19 cellular contexts compared by ENCODE assay signal in the genomic region with DNA sequence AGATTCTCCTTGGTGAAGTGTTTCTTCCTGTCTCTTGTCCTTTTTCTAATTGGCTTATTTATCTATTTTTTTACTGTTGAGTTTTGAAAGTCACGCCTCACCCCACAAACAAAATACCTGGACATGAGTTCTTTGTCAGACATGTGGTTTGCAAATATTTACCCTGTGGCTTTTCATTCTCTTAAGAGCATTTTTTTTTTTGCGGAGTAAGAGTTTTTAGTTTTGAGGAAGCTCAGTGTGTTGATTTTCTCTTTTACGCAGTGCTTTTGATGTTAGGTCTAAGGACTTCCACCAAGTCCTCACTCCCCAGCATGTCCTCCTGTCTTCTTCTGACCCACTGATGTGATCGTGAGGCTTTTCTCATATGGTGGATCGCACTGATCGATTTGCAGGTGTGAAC. TPM values are rescaled to one million over a fixed set of nuclear protein-coding genes. Genes with fewer than 3 reads are reported as not detected.
DNase-seq lines count a peak whose midpoint lies in the region; ATAC-seq, FAIRE-seq and TF ChIP-seq lines count a peak whose summit lies in the region.
"Had no signal": no experiment of that assay in that cellular context is flagged by ENCODE, and none has a peak within 500 bp of the region (broad histone marks: within the 10 kb centered on the region; RNA-seq: fewer than 3 reads in every experiment).

No MANE protein-coding gene starts in this region.

- H3K36me3 Mint-ChIP-seq in immature natural killer cell, result peaks cover 10 to 18% (median 16%) of the 10 kb centered on the region in 3 donors

- H3K4me1 ChIP-seq in HepG2 (ENCODE audit: insufficient read depth, low read length) (peaks cover 12% of the 10 kb centered on the region), right lobe of liver (no peaks in the 10 kb centered on the region), vagina (no peaks in the 10 kb centered on the region)
- H3K4me1 ChIP-seq: BE2C, Peyer's patch had no signal

- no TSS peak for BruUV-seq in HepG2 (replicated peaks; lab: Mats Ljungman, UMichigan)

- H3K27ac ChIP-seq in HepG2 (ENCODE audit: extremely low read length, insufficient read depth, low read length) (no peak overlapping the region), right lobe of liver (no peak overlapping the region), WERI-Rb-1 (0 out of 2 replicates have a peak overlapping the region, but pooled peaks have one; percentile 12), vagina (no peak overlapping the region)
- H3K27ac ChIP-seq: Peyer's patch had no signal

- no peaks in the 10 kb centered on the region for H3K9me3 ChIP-seq in HepG2 (ENCODE audit: low read length)
- H3K9me3 ChIP-seq in right lobe of liver, result no peaks in the 10 kb centered on the region
- no peaks in the 10 kb centered on the region for H3K9me3 ChIP-seq in WERI-Rb-1 (ENCODE audit: severe bottlenecking)
- H3K9me3 ChIP-seq in vagina, result no peaks in the 10 kb centered on the region
- H3K9me3 ChIP-seq: BE2C, Peyer's patch had no signal

- H3K79me2 ChIP-seq in HepG2 (ENCODE audit: insufficient read depth, low read length), result no peaks in the 10 kb centered on the region

- H4K20me1 ChIP-seq in HepG2 (ENCODE audit: insufficient read depth, low read length), result no peaks in the 10 kb centered on the region

- H3K4me3 ChIP-seq in HepG2 (replicated peaks in 1 of 3; ENCODE audit: insufficient read depth in 1 of 3, low read depth in 2 of 3, low read length in 3 of 3) (no peak overlapping the region), right lobe of liver (no peak overlapping the region), WERI-Rb-1 (ENCODE audit: low read depth, low read length) (no peak overlapping the region), vagina (no peak overlapping the region)
- H3K4me3 ChIP-seq: Peyer's patch had no signal

- in situ Hi-C loops in HepG2 (cut with HindIII; ENCODE audit: extremely low pct_ligation_motif_present, low pct_unique_long_range_greater_than_20kb), result no loop called here

- peaks cover 0 to 2% (median 0%) of the 10 kb centered on the region in 3 donors for H3K27me3 Mint-ChIP-seq in immature natural killer cell (ENCODE audit: low read depth in 3 of 3)
- H3K27me3 Mint-ChIP-seq: CD4-positive, CD25-positive, alpha-beta regulatory T cell had no signal

- POLR2A ChIA-PET in HepG2 (lab: Yijun Ruan, JAX), result no interaction called here

- no peak for TF ChIP-seq POLR2A in HepG2 (IDR thresholded peaks at IDR 0.05; ENCODE audit: insufficient read depth in 1 of 2, low read depth in 2 of 2, low read length in 2 of 2)
- TF ChIP-seq POLR2A in right lobe of liver (IDR thresholded peaks at IDR 0.05), result no peak
- no peak for TF ChIP-seq POLR2A in vagina (IDR thresholded peaks at IDR 0.05)

- TF ChIP-seq CTCF in HepG2 (CRISPR knock-in tag; IDR thresholded peaks at IDR 0.05) (no peak), right lobe of liver (IDR thresholded peaks at IDR 0.05) (no peak), WERI-Rb-1 (IDR thresholded peaks at IDR 0.05; ENCODE audit: low read depth, low read length) (no peak), vagina (IDR thresholded peaks at IDR 0.05) (no peak)

- no peak overlapping the region for H3K4me3 Mint-ChIP-seq in immature natural killer cell
- H3K4me3 Mint-ChIP-seq: CD4-positive, CD25-positive, alpha-beta regulatory T cell had no signal

- H2AFZ ChIP-seq in HepG2 (ENCODE audit: low read length), result no peak overlapping the region

- H3K27me3 ChIP-seq in HepG2 (ENCODE audit: control insufficient read depth in 1 of 2, insufficient read depth in 2 of 2, low read length in 2 of 2), result no peaks in the 10 kb centered on the region
- H3K27me3 ChIP-seq in right lobe of liver, result no peaks in the 10 kb centered on the region
- no peaks in the 10 kb centered on the region for H3K27me3 ChIP-seq in WERI-Rb-1 (ENCODE audit: insufficient read depth, low read depth, severe bottlenecking)
- H3K27me3 ChIP-seq in vagina, result no peaks in the 10 kb centered on the region
- H3K27me3 ChIP-seq: BE2C, Peyer's patch had no signal

- no peak for DNase-seq in HepG2 (ENCODE audit: low spot score)
- DNase-seq in right lobe of liver, result no peak
- DNase-seq in WERI-Rb-1, result no peak
- no peak for DNase-seq in immature natural killer cell
- no peak for DNase-seq in superior temporal gyrus (ENCODE audit: extremely low spot score)
- DNase-seq in vagina (ENCODE audit: extremely low spot score in 2 of 2), result no peak
- DNase-seq: BE2C; CD4-positive, CD25-positive, alpha-beta regulatory T cell; COR-L47; DMS153; KBM-7; NCI-H1105; NCI-H1694; NCI-H2227 treated with DMSO at 0.1 percent for 48 hours; NCI-H526; Right ventricle myocardium superior had no signal

- no peak for ATAC-seq in HepG2
- no peak for ATAC-seq in right lobe of liver
- no peak for ATAC-seq in GM18907 (IDR thresholded peaks at IDR 0.05; ENCODE audit: unreplicated experiment)

- no peak overlapping the region for H3K9ac ChIP-seq in HepG2 (ENCODE audit: insufficient read depth, low read depth, low read length)

- H3K4me2 ChIP-seq in HepG2 (ENCODE audit: low read depth, low read length), result no peak overlapping the region

- peaks cover 6 to 7% of the 10 kb centered on the region in 2 donors for H3K4me1 Mint-ChIP-seq in immature natural killer cell

- WGBS in HepG2 (ENCODE audit: low lambda C conversion rate), result 83% methylated on average over 6 of the region's 6 CpGs
- 69% methylated on average over 6 of the region's 6 CpGs for WGBS in right lobe of liver (ENCODE audit: insufficient coverage, low coverage, low lambda C conversion rate, missing lambda C conversion rate)

- H3K9me3 Mint-ChIP-seq in immature natural killer cell, result no peaks in the 10 kb centered on the region

- peak overlapping the region in 4 of 6 donors; percentile 6 to 50 (median 28) for H3K27ac Mint-ChIP-seq in immature natural killer cell
- H3K27ac Mint-ChIP-seq: CD4-positive, CD25-positive, alpha-beta regulatory T cell had no signal

- CTCF ChIA-PET in HepG2 (lab: Yijun Ruan, JAX; ENCODE audit: low intra/inter-chr PET ratio, low total read pairs), result no interaction called here

- H3K36me3 ChIP-seq in HepG2 (replicated peaks in 1 of 2; ENCODE audit: control insufficient read depth in 1 of 2, insufficient read depth in 2 of 2, low read length in 2 of 2) (peaks cover 0 to 10% of the 10 kb centered on the region in 2 experiments; a peak in 2 of 5 replicates), right lobe of liver (peaks cover 0 to 4% (median 0%) of the 10 kb centered on the region in 4 donors), WERI-Rb-1 (peaks cover 2% of the 10 kb centered on the region), vagina (peaks cover 0 to 19% of the 10 kb centered on the region in 2 donors)
- H3K36me3 ChIP-seq: BE2C had no signal

- FAIRE-seq in HepG2 (lab: Jason Lieb, UNC), result no peak
- FAIRE-seq: A204.1 had no signal

- intact Hi-C loops in HepG2 (cut with micrococcal nuclease; ENCODE audit: unreplicated experiment), result no loop called here
- intact Hi-C loops in right lobe of liver (cut with DNase I), result no loop called here
- intact Hi-C loops in vagina (cut with DNase I), result no loop called here

- no peak for TF ChIP-seq EP300 in HepG2 (IDR thresholded peaks at IDR 0.05; ENCODE audit: low read depth in 2 of 2, low read length in 2 of 2)
- no peak for TF ChIP-seq EP300 in HepG2 (CRISPR knock-in tag; IDR thresholded peaks at IDR 0.05; ENCODE audit: borderline replicate concordance)

- no peak for TF ChIP-seq RAD21 in HepG2 (CRISPR knock-in tag; IDR thresholded peaks at IDR 0.05)

RNA-seq across cellular contexts. Expression of a gene that starts 7.6 kb away (rescaled TPM):
- total RNA-seq in HepG2 (2016; rRNA removed; fragmentation: Illumina TruSeq; extraction: Trizol) (8.7 and 9.3 TPM in 2 replicates), right lobe of liver (1 to 10 TPM; 2.0 to 3.5 (median 2.9) TPM), vagina (8.8 TPM)
- 1.4 and 1.6 TPM in 2 replicates for total RNA-seq in HepG2 (2016; cell fraction: cytosol; rRNA removed; fragmentation: Illumina TruSeq; extraction: Trizol; ENCODE audit: low read depth)
- 8.7 and 9.2 TPM in 2 replicates for total RNA-seq in HepG2 (2016; cell fraction: insoluble cytoplasmic fraction; rRNA removed; fragmentation: Illumina TruSeq; extraction: Trizol)
- total RNA-seq in HepG2 (2016; cell fraction: membrane; rRNA removed; fragmentation: Illumina TruSeq; extraction: Trizol), result 4.1 and 4.7 TPM in 2 replicates
- 5.0 and 6.1 TPM in 2 replicates for total RNA-seq in HepG2 (2016; cell fraction: nucleus; rRNA removed; fragmentation: Illumina TruSeq; extraction: Trizol)
- polyA plus RNA-seq in HepG2 (2011; rRNA removed) (4.6 and 4.8 TPM in 2 replicates), immature natural killer cell (10 to 100 TPM in 2 of 3 donors, 1 to 10 TPM in 1; 8.3 to 25.6 (median 11.9) TPM)
- 3.6 and 3.7 TPM in 2 replicates for polyA plus RNA-seq in HepG2 (2011; cell fraction: cytosol; rRNA removed)
- polyA plus RNA-seq in HepG2 (2011; cell fraction: nucleus; rRNA removed), result 7.8 and 8.5 TPM in 2 replicates
- 3.3 and 3.7 TPM in 2 replicates for polyA plus RNA-seq in HepG2 (2012)
- 0.69 and 0.75 TPM in 2 replicates for polyA plus RNA-seq in HepG2 (2016; cell fraction: cytosol; fragmentation: Illumina TruSeq; extraction: Trizol; ENCODE audit: low read depth)
- 6.4 and 7.8 TPM in 2 replicates for polyA plus RNA-seq in HepG2 (2016; cell fraction: insoluble cytoplasmic fraction; fragmentation: Illumina TruSeq; extraction: Trizol; ENCODE audit: low read depth)
- polyA plus RNA-seq in HepG2 (2016; cell fraction: membrane; fragmentation: Illumina TruSeq; extraction: Trizol; ENCODE audit: low read depth), result 1.5 and 1.9 TPM in 2 replicates
- 17.0 and 22.7 TPM in 2 replicates for polyA plus RNA-seq in HepG2 (2016; cell fraction: nucleus; fragmentation: Illumina TruSeq; extraction: Trizol; ENCODE audit: insufficient read depth, low read depth)
- polyA minus RNA-seq in HepG2 (2011; rRNA and poly(A)+ RNA removed; ENCODE audit: low replicate concordance), result 3.1 and 7.0 TPM in 2 replicates
- 1.3 and 2.0 TPM in 2 replicates for polyA minus RNA-seq in HepG2 (2011; cell fraction: cytosol; rRNA and poly(A)+ RNA removed)
- 2.4 and 3.9 TPM in 2 replicates for polyA minus RNA-seq in HepG2 (2011; cell fraction: nucleus; rRNA and poly(A)+ RNA removed)

RNA-seq across cellular contexts. Expression of a gene that starts 7.9 kb away (rescaled TPM):
- 20.4 and 33.8 TPM in 2 replicates for total RNA-seq in HepG2 (2016; rRNA removed; fragmentation: Illumina TruSeq; extraction: Trizol)
- 4.7 and 5.7 TPM in 2 replicates for total RNA-seq in HepG2 (2016; cell fraction: cytosol; rRNA removed; fragmentation: Illumina TruSeq; extraction: Trizol; ENCODE audit: low read depth)
- total RNA-seq in HepG2 (2016; cell fraction: insoluble cytoplasmic fraction; rRNA removed; fragmentation: Illumina TruSeq; extraction: Trizol), result 17.2 and 21.3 TPM in 2 replicates
- total RNA-seq in HepG2 (2016; cell fraction: membrane; rRNA removed; fragmentation: Illumina TruSeq; extraction: Trizol), result 17.1 and 18.2 TPM in 2 replicates
- 17.8 and 20.6 TPM in 2 replicates for total RNA-seq in HepG2 (2016; cell fraction: nucleus; rRNA removed; fragmentation: Illumina TruSeq; extraction: Trizol)
- 19.0 and 30.1 TPM in 2 replicates for polyA plus RNA-seq in HepG2 (2011; rRNA removed)
- polyA plus RNA-seq in HepG2 (2011; cell fraction: cytosol; rRNA removed), result 11.3 and 14.0 TPM in 2 replicates
- 34.2 TPM in 2 replicates for polyA plus RNA-seq in HepG2 (2011; cell fraction: nucleus; rRNA removed)
- polyA plus RNA-seq in HepG2 (2012), result 18.2 and 19.8 TPM in 2 replicates
- polyA plus RNA-seq in HepG2 (2016; cell fraction: cytosol; fragmentation: Illumina TruSeq; extraction: Trizol; ENCODE audit: low read depth), result 5.7 and 6.7 TPM in 2 replicates
- polyA plus RNA-seq in HepG2 (2016; cell fraction: insoluble cytoplasmic fraction; fragmentation: Illumina TruSeq; extraction: Trizol; ENCODE audit: low read depth), result 33.6 and 43.4 TPM in 2 replicates
- 16.8 and 19.5 TPM in 2 replicates for polyA plus RNA-seq in HepG2 (2016; cell fraction: membrane; fragmentation: Illumina TruSeq; extraction: Trizol; ENCODE audit: low read depth)
- polyA plus RNA-seq in HepG2 (2016; cell fraction: nucleus; fragmentation: Illumina TruSeq; extraction: Trizol; ENCODE audit: insufficient read depth, low read depth), result 33.5 and 33.9 TPM in 2 replicates
- 21.1 and 36.0 TPM in 2 replicates for polyA minus RNA-seq in HepG2 (2011; rRNA and poly(A)+ RNA removed; ENCODE audit: low replicate concordance)
- polyA minus RNA-seq in HepG2 (2011; cell fraction: cytosol; rRNA and poly(A)+ RNA removed), result 17.0 and 22.2 TPM in 2 replicates
- polyA minus RNA-seq in HepG2 (2011; cell fraction: nucleus; rRNA and poly(A)+ RNA removed), result 32.4 and 38.9 TPM in 2 replicates
- 10 to 100 TPM; 16.7 to 36.4 (median 26.6) TPM for total RNA-seq in right lobe of liver
- 10 to 100 TPM in 2 of 3 donors, 1 to 10 TPM in 1; 2.5 to 32.7 (median 18.2) TPM for polyA plus RNA-seq in immature natural killer cell
- total RNA-seq in vagina, result 62.9 TPM

RNA-seq across cellular contexts. Expression of a gene that starts 35.2 kb away (rescaled TPM):
- total RNA-seq in HepG2 (2016; rRNA removed; fragmentation: Illumina TruSeq; extraction: Trizol) (31.4 and 43.4 TPM in 2 replicates), right lobe of liver (10 to 100 TPM in 5 of 6 experiments, 1 to 10 TPM in 1; 9.7 to 20.9 (median 11.1) TPM), vagina (19.4 TPM)
- 9.1 and 10.6 TPM in 2 replicates for total RNA-seq in HepG2 (2016; cell fraction: cytosol; rRNA removed; fragmentation: Illumina TruSeq; extraction: Trizol; ENCODE audit: low read depth)
- total RNA-seq in HepG2 (2016; cell fraction: insoluble cytoplasmic fraction; rRNA removed; fragmentation: Illumina TruSeq; extraction: Trizol), result 30.8 and 45.5 TPM in 2 replicates
- total RNA-seq in HepG2 (2016; cell fraction: membrane; rRNA removed; fragmentation: Illumina TruSeq; extraction: Trizol), result 23.1 and 25.3 TPM in 2 replicates
- 12.4 and 14.4 TPM in 2 replicates for total RNA-seq in HepG2 (2016; cell fraction: nucleus; rRNA removed; fragmentation: Illumina TruSeq; extraction: Trizol)
- polyA plus RNA-seq in HepG2 (2011; rRNA removed) (18.7 and 21.6 TPM in 2 replicates), immature natural killer cell (10 to 100 TPM; 27.1 to 54.2 (median 34.0) TPM)
- polyA plus RNA-seq in HepG2 (2011; cell fraction: cytosol; rRNA removed), result 19.8 and 22.2 TPM in 2 replicates
- polyA plus RNA-seq in HepG2 (2011; cell fraction: nucleus; rRNA removed), result 12.8 and 14.0 TPM in 2 replicates
- 13.3 and 16.8 TPM in 2 replicates for polyA plus RNA-seq in HepG2 (2012)
- polyA plus RNA-seq in HepG2 (2016; cell fraction: cytosol; fragmentation: Illumina TruSeq; extraction: Trizol; ENCODE audit: low read depth), result 4.2 and 5.1 TPM in 2 replicates
- 37.9 and 38.1 TPM in 2 replicates for polyA plus RNA-seq in HepG2 (2016; cell fraction: insoluble cytoplasmic fraction; fragmentation: Illumina TruSeq; extraction: Trizol; ENCODE audit: low read depth)
- 11.1 and 13.7 TPM in 2 replicates for polyA plus RNA-seq in HepG2 (2016; cell fraction: membrane; fragmentation: Illumina TruSeq; extraction: Trizol; ENCODE audit: low read depth)
- polyA plus RNA-seq in HepG2 (2016; cell fraction: nucleus; fragmentation: Illumina TruSeq; extraction: Trizol; ENCODE audit: insufficient read depth, low read depth), result 24.6 and 27.6 TPM in 2 replicates
- 23.0 and 28.7 TPM in 2 replicates for polyA minus RNA-seq in HepG2 (2011; rRNA and poly(A)+ RNA removed; ENCODE audit: low replicate concordance)
- polyA minus RNA-seq in HepG2 (2011; cell fraction: cytosol; rRNA and poly(A)+ RNA removed), result 11.2 and 12.0 TPM in 2 replicates
- 6.7 and 8.5 TPM in 2 replicates for polyA minus RNA-seq in HepG2 (2011; cell fraction: nucleus; rRNA and poly(A)+ RNA removed)
